In the genomic region with DNA sequence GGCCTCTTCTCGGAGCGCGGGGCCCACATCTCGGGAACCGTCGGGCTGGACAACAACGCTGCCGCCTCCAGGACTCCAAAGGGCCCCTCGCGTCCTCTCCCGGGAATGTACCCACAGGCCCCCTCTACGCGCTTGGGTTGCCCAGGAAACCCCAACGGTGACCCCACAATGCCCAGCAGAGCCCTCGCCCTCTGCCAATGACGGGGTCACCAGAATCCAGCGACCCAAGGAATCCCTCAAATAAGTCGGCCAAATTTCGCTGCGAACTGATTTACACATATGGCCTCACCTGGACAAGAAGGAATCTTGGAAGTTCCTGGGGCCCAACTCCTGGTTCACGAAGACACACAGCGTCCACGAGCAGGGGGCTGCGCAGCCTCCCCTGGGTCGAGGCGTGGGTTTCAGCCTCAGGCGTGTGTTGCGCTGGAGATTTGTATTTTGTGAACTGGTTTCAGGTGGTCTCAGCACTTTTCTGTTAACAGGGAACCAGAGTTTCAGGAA, we compare ENCODE assay signal across 10 cellular contexts.
DNase-seq lines count a peak whose midpoint lies in the region; ATAC-seq, FAIRE-seq and TF ChIP-seq lines count a peak whose summit lies in the region.
"Had no signal": no experiment of that assay in that cellular context is flagged by ENCODE, and none has a peak within 500 bp of the region (broad histone marks: within the 10 kb centered on the region; RNA-seq: fewer than 3 reads in every experiment).

No MANE protein-coding gene starts in this region.

- H3K4me3 ChIP-seq in AG09309 (ENCODE audit: control insufficient read depth, low read depth, low read length), result peak overlapping the region; percentile 17
- no peak overlapping the region; the same call in 1 of the 2 replicates for H3K4me3 ChIP-seq in Karpas-422 (ENCODE audit: low read length)
- H3K4me3 ChIP-seq in H1 (ENCODE audit: extremely low read depth in 1 of 4, insufficient read depth in 2 of 4, low read depth in 3 of 4, low read length in 4 of 4), result peak overlapping the region; percentile 22 to 57 (median 36); a peak in 5 of 8 replicates

- H2AK5ac ChIP-seq in H1 (ENCODE audit: low read depth, low read length), result no peak overlapping the region

- H4K20me1 ChIP-seq in Karpas-422 (ENCODE audit: insufficient read depth, low read depth, low read length), result no peaks in the 10 kb centered on the region
- no peaks in the 10 kb centered on the region for H4K20me1 ChIP-seq in H1 (replicated peaks in 1 of 2; ENCODE audit: control insufficient read depth in 1 of 2, insufficient read depth in 2 of 2, low read length in 2 of 2)

- no peak overlapping the region for H3K27ac Mint-ChIP-seq in nephron progenitor cell

- H2BK120ac ChIP-seq in H1 (replicated peaks; ENCODE audit: low read depth, low read length), result peak overlapping the region; percentile 24

- no peak for TF ChIP-seq EP300 in H1 (IDR thresholded peaks at IDR 0.05; ENCODE audit: borderline replicate concordance in 1 of 2, low read depth in 2 of 2, low read length in 2 of 2)

- CTCF ChIA-PET in H1 (lab: Charles Lee; ENCODE audit: partially characterized antibody), result interaction anchor here (0.5 to 1.1 kb wide), 2 partner anchors 16 kb away, joined by 3 read pairs; no protein-coding TSS in a partner anchor

- H3K4me1 Mint-ChIP-seq in nephron progenitor cell, result peaks cover 22% of the 10 kb centered on the region

- H3K4me1 ChIP-seq in Karpas-422 (ENCODE audit: low read length) (peaks cover 17% of the 10 kb centered on the region), H1 (replicated peaks in 1 of 4; ENCODE audit: control insufficient read depth in 3 of 4, insufficient read depth in 4 of 4, low read length in 3 of 4) (peaks cover 1 to 9% (median 6%) of the 10 kb centered on the region in 4 experiments)

- H3K79me1 ChIP-seq in H1 (ENCODE audit: low read depth, low read length), result no peaks in the 10 kb centered on the region

- H2BK15ac ChIP-seq in H1 (ENCODE audit: low read length), result no peak overlapping the region

- peaks cover 17% of the 10 kb centered on the region for H3K9me3 Mint-ChIP-seq in nephron progenitor cell

- peak overlapping the region; percentile 90 for H4K91ac ChIP-seq in H1 (replicated peaks; ENCODE audit: insufficient read length, low read length)

- TF ChIP-seq CTCF in AG09309 (IDR thresholded peaks at IDR 0.05; ENCODE audit: control insufficient read depth, insufficient read depth, low read depth, low read length, missing control alignments) (no peak), H1 (IDR thresholded peaks at IDR 0.05; ENCODE audit: control extremely low read depth in 1 of 3, insufficient read depth in 1 of 3, low read depth in 1 of 3, low read length in 3 of 3) (no peak), nephron progenitor cell (IDR thresholded peaks at IDR 0.05) (no peak)

- no peak overlapping the region for H2BK5ac ChIP-seq in H1 (ENCODE audit: low read depth, low read length)

- no peak overlapping the region for H3K56ac ChIP-seq in H1 (replicated peaks; ENCODE audit: insufficient read length, low read depth, low read length)

- no peak overlapping the region for H3K23ac ChIP-seq in H1 (ENCODE audit: insufficient read length)

- ATAC-seq in activated CD4-positive, CD25-positive, alpha-beta regulatory T cell treated with anti-CD3 and anti-CD28 coated beads, Interleukin-2, amount 50 U/mL, for 24 hours, result no peak
- ATAC-seq in GM19023 (IDR thresholded peaks at IDR 0.05; ENCODE audit: unreplicated experiment) (no peak), HG03196 (IDR thresholded peaks at IDR 0.05; ENCODE audit: unreplicated experiment) (no peak)

- no peak overlapping the region for H3K14ac ChIP-seq in H1 (ENCODE audit: insufficient read length)

- H3K27me3 ChIP-seq in Karpas-422 (ENCODE audit: low read length), result no peaks in the 10 kb centered on the region
- H3K27me3 ChIP-seq in H1 (replicated peaks in 1 of 4; ENCODE audit: control insufficient read depth in 3 of 4, extremely low read depth in 1 of 4, insufficient read depth in 3 of 4, low read length in 3 of 4), result peaks cover 0 to 7% (median 3%) of the 10 kb centered on the region in 4 experiments; a peak in 6 of 7 replicates

- 45% methylated on average over 28 of the region's 28 CpGs; no CpG with 5 or more reads in 1 of the 2 experiments for WGBS in H1 (ENCODE audit: extremely low coverage in 1 of 2, insufficient coverage in 1 of 2, insufficient read length in 1 of 2, insufficient replicate concordance in 2 of 2, low coverage in 1 of 2, low lambda C conversion rate in 2 of 2, missing lambda C conversion rate in 1 of 2), 2 experiments

- H3K23me2 ChIP-seq in H1 (ENCODE audit: low read depth, low read length), result peaks cover 4% of the 10 kb centered on the region

- no peak overlapping the region for H2BK12ac ChIP-seq in H1 (ENCODE audit: low read depth, low read length)

- no peak for FAIRE-seq in H1 (lab: Jason Lieb, UNC)
- FAIRE-seq: islet of Langerhans had no signal

- no peaks in the 10 kb centered on the region for H3K9me3 ChIP-seq in Karpas-422 (ENCODE audit: low read length)
- peaks cover 0 to 5% of the 10 kb centered on the region in 2 experiments; a peak in 2 of 4 replicates for H3K9me3 ChIP-seq in H1 (ENCODE audit: insufficient read depth in 2 of 2, low read depth in 1 of 2, low read length in 1 of 2)

- no peaks in the 10 kb centered on the region for H3K36me3 ChIP-seq in Karpas-422 (ENCODE audit: insufficient read depth, low read length)
- no peaks in the 10 kb centered on the region for H3K36me3 ChIP-seq in H1 (ENCODE audit: control insufficient read depth in 2 of 4, insufficient read depth in 4 of 4, low read length in 3 of 4)

- no peak for TF ChIP-seq RAD21 in H1 (IDR thresholded peaks at IDR 0.05 in 1 of 2, conservative IDR thresholded peaks at IDR 0.05 in 1 of 2; ENCODE audit: low read depth in 2 of 2, low read length in 2 of 2)

- peak overlapping the region; percentile 94; the same call in 1 of the 2 replicates for H4K8ac ChIP-seq in H1 (ENCODE audit: extremely low read depth, insufficient read depth, low read length)

- H3K9me2 ChIP-seq in Karpas-422 (replicated peaks; ENCODE audit: insufficient read depth, low read length), result no peaks in the 10 kb centered on the region

- no peak overlapping the region for H2BK20ac ChIP-seq in H1 (ENCODE audit: low read length)

- peaks cover 33% of the 10 kb centered on the region for H3K27me3 Mint-ChIP-seq in nephron progenitor cell (ENCODE audit: low read depth, poor library complexity)

- H3K9ac ChIP-seq in Karpas-422 (ENCODE audit: low read length), result peak overlapping the region; percentile 65; the same call in 1 of the 2 replicates
- H3K9ac ChIP-seq in H1 (replicated peaks in 1 of 4; ENCODE audit: extremely low read depth in 1 of 4, low read depth in 3 of 4, low read length in 3 of 4), result peak overlapping the region in 3 of 4 experiments; percentile 5 to 67 (median 54); a peak in 4 of 7 replicates

- H2AFZ ChIP-seq in Karpas-422 (ENCODE audit: low read length) (no peak overlapping the region), H1 (ENCODE audit: low read length) (peak overlapping the region; percentile 23; the same call in 1 of the 2 replicates)

- H3K4me3 Mint-ChIP-seq in nephron progenitor cell, result peak overlapping the region; percentile 78

- no peak for TF ChIP-seq POLR2A in H1 (IDR thresholded peaks at IDR 0.05; ENCODE audit: control extremely low read depth in 1 of 2, low read depth in 2 of 2, low read length in 2 of 2)

- H4K5ac ChIP-seq in H1 (ENCODE audit: insufficient read length, low read depth, low read length), result peak overlapping the region; percentile 73

- DNase-seq in AG09309 (ENCODE audit: low read depth) (no peak), Karpas-422 (no peak), H1 (ENCODE audit: low read depth in 1 of 2, low spot score in 2 of 2) (peak in 1 of 2 experiments; percentile 68), nephron progenitor cell (no peak), SIG-M5 (lab: John Stamatoyannopoulos, UW) (no peak)
- DNase-seq: NCI-H2081 treated with DMSO at 0.1 percent for 48 hours had no signal

- H3K27ac ChIP-seq in Karpas-422 (ENCODE audit: low read length) (no peak overlapping the region), H1 (ENCODE audit: low read depth, low read length) (no peak overlapping the region)

- peaks cover 4% of the 10 kb centered on the region for H3K36me3 Mint-ChIP-seq in nephron progenitor cell (ENCODE audit: low read depth)

- peak overlapping the region; percentile 5; the same call in 1 of the 2 replicates for H3K18ac ChIP-seq in H1 (ENCODE audit: extremely low read depth, low read length)

- H3K79me2 ChIP-seq in Karpas-422 (ENCODE audit: low read length) (no peaks in the 10 kb centered on the region), H1 (ENCODE audit: control insufficient read depth in 1 of 2, insufficient read depth in 2 of 2, low read length in 2 of 2) (no peaks in the 10 kb centered on the region)

- POLR2A ChIA-PET in H1 (lab: Charles Lee; ENCODE audit: partially characterized antibody), result interaction anchor here (0.8 to 3.4 kb wide), 7 partner anchors 9 to 105 kb away, joined by 3 to 12 read pairs (median 4); partner anchors contain the start of gene COX20

- H3K4ac ChIP-seq in H1 (replicated peaks; ENCODE audit: insufficient read length, low read depth, low read length), result no peak overlapping the region

- H3K4me2 ChIP-seq in Karpas-422 (ENCODE audit: low read depth, low read length, poor library complexity, severe bottlenecking) (peak overlapping the region; percentile 84), H1 (ENCODE audit: insufficient read depth in 1 of 2, low read depth in 2 of 2, low read length in 2 of 2) (peak overlapping the region; percentile 80 to 81)

TF ChIP-seq in H1, 55 proteins besides CTCF, POLR2A, EP300 and RAD21:
- no peak for TF ChIP-seq CBX5 (IDR thresholded peaks at IDR 0.05; ENCODE audit: low read depth, low read length)
- TF ChIP-seq SP4 (IDR thresholded peaks at IDR 0.05; ENCODE audit: low read length), result no peak
- TF ChIP-seq KDM4A (IDR thresholded peaks at IDR 0.05; ENCODE audit: low read depth, low read length, severe bottlenecking), result peak; percentile 21
- TF ChIP-seq TCF12 (IDR thresholded peaks at IDR 0.05; ENCODE audit: low read depth, low read length), result no peak
- no peak for TF ChIP-seq BACH1 (IDR thresholded peaks at IDR 0.05; ENCODE audit: low read length)
- TF ChIP-seq TAF1 (IDR thresholded peaks at IDR 0.05; ENCODE audit: low read depth, low read length), result 0 out of 2 replicates have a peak, but pooled peaks have one; percentile 1
- no peak for TF ChIP-seq CHD2 (IDR thresholded peaks at IDR 0.05; ENCODE audit: low read length)
